In genomic region chr1:227789042-227789880, GRCh38 we compare ENCODE assay signal across 8 cellular contexts. TPM values are rescaled to one million over a fixed set of nuclear protein-coding genes. Genes with fewer than 3 reads are reported as not detected.
DNase-seq lines count a peak whose midpoint lies in the region; ATAC-seq and TF ChIP-seq lines count a peak whose summit lies in the region.

No MANE protein-coding gene starts in this region.

- TF ChIP-seq CTCF in CD14-positive monocyte (IDR thresholded peaks at IDR 0.05) (no peak), choroid plexus epithelial cell (conservative IDR thresholded peaks at IDR 0.05; ENCODE audit: low read depth, low read length) (peak; percentile 32)

- no peaks in the 10 kb centered on the region for H3K36me3 Mint-ChIP-seq in CD14-positive monocyte
- H3K36me3 Mint-ChIP-seq in natural killer cell treated with Interleukin-12 subunit alpha and Interleukin-12 subunit beta and Interleukin-15 and Interleukin-18, amount 100 ng/mL, for 72 hours, result no peaks in the 10 kb centered on the region

- peaks cover 36 to 45% (median 39%) of the 10 kb centered on the region in 3 donors for H3K27me3 Mint-ChIP-seq in CD14-positive monocyte (ENCODE audit: low read depth in 3 of 3)
- H3K27me3 Mint-ChIP-seq in natural killer cell treated with Interleukin-12 subunit alpha and Interleukin-12 subunit beta and Interleukin-15 and Interleukin-18, amount 100 ng/mL, for 72 hours, result peaks cover 0 to 17% of the 10 kb centered on the region in 2 donors

- peaks cover 0 to 6% (median 0%) of the 10 kb centered on the region in 7 donors for H3K9me3 Mint-ChIP-seq in CD14-positive monocyte
- H3K9me3 Mint-ChIP-seq in natural killer cell treated with Interleukin-12 subunit alpha and Interleukin-12 subunit beta and Interleukin-15 and Interleukin-18, amount 100 ng/mL, for 72 hours, result no peaks in the 10 kb centered on the region

- intact Hi-C loops in CD14-positive monocyte (cut with micrococcal nuclease), result loop anchor here in 1 of 2 donors (5.0 kb wide), 1 partner anchor 383 kb away; no protein-coding TSS in a partner anchor

- DNase-seq in CD14-positive monocyte (ENCODE audit: low spot score) (no peak), M059J (ENCODE audit: low read depth) (peak; percentile 46), choroid plexus epithelial cell (ENCODE audit: low read depth) (peak; percentile 20), NCI-H1417 (lab: John Stamatoyannopoulos, UW) (no peak), DMS79 treated with DMSO at 0.1 percent for 48 hours (lab: John Stamatoyannopoulos, UW) (no peak), NCI-H748 treated with DMSO at 0.1 percent for 48 hours (lab: John Stamatoyannopoulos, UW) (no peak)
- no peak for DNase-seq in natural killer cell treated with Interleukin-12 subunit alpha and Interleukin-12 subunit beta and Interleukin-15 and Interleukin-18, amount 100 ng/mL, for 72 hours (ENCODE audit: low spot score)

- H3K4me3 Mint-ChIP-seq in CD14-positive monocyte, result peak overlapping the region; percentile 88 to 92
- peak overlapping the region; percentile 78 for H3K4me3 Mint-ChIP-seq in natural killer cell treated with Interleukin-12 subunit alpha and Interleukin-12 subunit beta and Interleukin-15 and Interleukin-18, amount 100 ng/mL, for 72 hours

- H3K4me3 ChIP-seq in choroid plexus epithelial cell (ENCODE audit: low read depth, low read length), result no peak overlapping the region

- H3K27ac Mint-ChIP-seq in CD14-positive monocyte, result peak overlapping the region in 3 of 7 donors; percentile 19 to 65 (median 42)
- H3K27ac Mint-ChIP-seq in natural killer cell treated with Interleukin-12 subunit alpha and Interleukin-12 subunit beta and Interleukin-15 and Interleukin-18, amount 100 ng/mL, for 72 hours, result no peak overlapping the region

- ATAC-seq in natural killer cell treated with Interleukin-12 subunit alpha and Interleukin-12 subunit beta and Interleukin-15 and Interleukin-18, amount 100 ng/mL, for 72 hours, result no peak
- no peak for ATAC-seq in HG02798 (IDR thresholded peaks at IDR 0.05; ENCODE audit: poor library complexity, unreplicated experiment)

- peaks cover 16% of the 10 kb centered on the region for H3K4me1 Mint-ChIP-seq in CD14-positive monocyte
- peaks cover 0 to 9% of the 10 kb centered on the region in 2 donors for H3K4me1 Mint-ChIP-seq in natural killer cell treated with Interleukin-12 subunit alpha and Interleukin-12 subunit beta and Interleukin-15 and Interleukin-18, amount 100 ng/mL, for 72 hours (ENCODE audit: low read depth in 2 of 2)

RNA-seq across cellular contexts. Expression of gene PRSS38, which starts 26.2 kb away (rescaled TPM):
- not detected for polyA plus RNA-seq in CD14-positive monocyte
- total RNA-seq in M059J (2014; rRNA removed; shearing (Covaris generic)), result not detected in 2 replicates
- total RNA-seq in natural killer cell treated with Interleukin-12 subunit alpha and Interleukin-12 subunit beta and Interleukin-15 and Interleukin-18, amount 100 ng/mL, for 72 hours, result not detected

RNA-seq across cellular contexts. Expression of gene SNAP47, which starts 54.0 kb away (rescaled TPM):
- 10 to 100 TPM; 20.5 to 25.0 TPM for polyA plus RNA-seq in CD14-positive monocyte
- total RNA-seq in M059J (2014; rRNA removed; shearing (Covaris generic)), result 53.3 and 65.6 TPM in 2 replicates
- total RNA-seq in natural killer cell treated with Interleukin-12 subunit alpha and Interleukin-12 subunit beta and Interleukin-15 and Interleukin-18, amount 100 ng/mL, for 72 hours, result 10 to 100 TPM; 23.5 to 32.5 TPM

RNA-seq across cellular contexts. Expression of gene JMJD4, which starts 54.2 kb away (rescaled TPM):
- 10 to 100 TPM; 11.2 TPM for polyA plus RNA-seq in CD14-positive monocyte
- 14.7 and 18.8 TPM in 2 replicates for total RNA-seq in M059J (2014; rRNA removed; shearing (Covaris generic))
- total RNA-seq in natural killer cell treated with Interleukin-12 subunit alpha and Interleukin-12 subunit beta and Interleukin-15 and Interleukin-18, amount 100 ng/mL, for 72 hours, result 10 to 100 TPM; 17.3 to 34.0 TPM

Comparison
In these comparisons a context has a peak if more than half of its experiments do, and no peak if none do; other contexts are left out.
1. DNase-seq: peak in M059J (single experiment) and choroid plexus epithelial cell (single experiment); none in CD14-positive monocyte (single experiment), natural killer cell treated with Interleukin-12 subunit alpha and Interleukin-12 subunit beta and Interleukin-15 and Interleukin-18, amount 100 ng/mL, for 72 hours (single experiment), NCI-H1417 (0 of 3), DMS79 treated with DMSO at 0.1 percent for 48 hours (single experiment) and NCI-H748 treated with DMSO at 0.1 percent for 48 hours (single experiment).